8 cellular contexts compared by ENCODE assay signal in genomic region chr3:15405448-15406050, GRCh38. TPM values are rescaled to one million over a fixed set of nuclear protein-coding genes. Genes with fewer than 3 reads are reported as not detected.
DNase-seq lines count a peak whose midpoint lies in the region; ATAC-seq and TF ChIP-seq lines count a peak whose summit lies in the region.

No MANE protein-coding gene starts in this region.

- peaks cover 6% of the 10 kb centered on the region; the same call in 1 of the 2 replicates for H3K36me3 ChIP-seq in Loucy (ENCODE audit: insufficient read depth, low read length)
- H3K36me3 ChIP-seq in fibroblast of lung (ENCODE audit: control insufficient read depth, insufficient read depth, low read length): no peaks in the 10 kb centered on the region

- DNase-seq in AG20443 (ENCODE audit: low spot score) (peak; percentile 62), GM13976 (ENCODE audit: low spot score) (peak; percentile 57), SKM-1 (lab: John Stamatoyannopoulos, UW; ENCODE audit: unreplicated experiment) (peak; percentile 33), fibroblast of lung (ENCODE audit: low read depth in 2 of 2) (peak; percentile 56 to 77), nephron progenitor cell (no peak), posterior vena cava (ENCODE audit: low spot score) (no peak)

- H4K20me1 ChIP-seq in Loucy (ENCODE audit: insufficient read depth, low read length, poor library complexity, severe bottlenecking) (no peaks in the 10 kb centered on the region), fibroblast of lung (ENCODE audit: control insufficient read depth, extremely low read depth, insufficient read depth, low read length) (no peaks in the 10 kb centered on the region)

- no peaks in the 10 kb centered on the region for H3F3A ChIP-seq in Loucy (ENCODE audit: low read depth)

- H3K27ac ChIP-seq in fibroblast of lung (ENCODE audit: insufficient read depth, low read length): no peak overlapping the region

- no peak for ATAC-seq in GM19467 (IDR thresholded peaks at IDR 0.05; ENCODE audit: unreplicated experiment)

- H3K27me3 ChIP-seq in Loucy (ENCODE audit: insufficient read depth, low read length, poor library complexity, severe bottlenecking) (no peaks in the 10 kb centered on the region), fibroblast of lung (ENCODE audit: control insufficient read depth, insufficient read depth, low read length) (no peaks in the 10 kb centered on the region)

- H3K4me2 ChIP-seq in Loucy (ENCODE audit: low read depth, low read length, poor library complexity, severe bottlenecking) (no peak overlapping the region), fibroblast of lung (ENCODE audit: extremely low read depth, insufficient read depth, low read length) (no peak overlapping the region)

- H3K4me1 Mint-ChIP-seq in nephron progenitor cell: no peaks in the 10 kb centered on the region

- in situ Hi-C loops in GM13976 (cut with MboI; ENCODE audit: low sequenced_read_pairs, unreplicated experiment): loop anchor here (10.0 kb wide), 2 partner anchors 149 to 201 kb away; partner anchors contain the start of gene CAPN7

- H3K79me2 ChIP-seq in Loucy (ENCODE audit: insufficient read depth, low read length): no peaks in the 10 kb centered on the region
- H3K79me2 ChIP-seq in fibroblast of lung (ENCODE audit: control insufficient read depth, insufficient read depth, low read length): no peaks in the 10 kb centered on the region

- H3K9me3 ChIP-seq in Loucy (ENCODE audit: insufficient read depth, low read depth, low read length): no peaks in the 10 kb centered on the region
- no peaks in the 10 kb centered on the region for H3K9me3 ChIP-seq in fibroblast of lung (ENCODE audit: control insufficient read depth, insufficient read depth, low read depth, low read length)

- H3K4me3 ChIP-seq in Loucy (ENCODE audit: low read length, poor library complexity, severe bottlenecking) (no peak overlapping the region), fibroblast of lung (replicated peaks in 1 of 4; ENCODE audit: control extremely low read depth in 1 of 4, insufficient read depth in 1 of 4, low read depth in 3 of 4, low read length in 4 of 4) (no peak overlapping the region)

- no peak overlapping the region for H3K4me3 Mint-ChIP-seq in nephron progenitor cell

- peak; percentile 59 for TF ChIP-seq CTCF in GM13976 (IDR thresholded peaks at IDR 0.05; ENCODE audit: borderline replicate concordance, control extremely low read depth, extremely low read depth, insufficient read depth, missing control alignments)
- peak; percentile 85 for TF ChIP-seq CTCF in Loucy (conservative IDR thresholded peaks at IDR 0.05; ENCODE audit: low read length)
- TF ChIP-seq CTCF in fibroblast of lung (conservative IDR thresholded peaks at IDR 0.05 in 1 of 2, IDR thresholded peaks at IDR 0.05 in 1 of 2; ENCODE audit: low read depth in 1 of 2, low read length in 2 of 2): peak; percentile 54 to 57
- TF ChIP-seq CTCF in nephron progenitor cell (IDR thresholded peaks at IDR 0.05): peak; percentile 63

- H3K27ac Mint-ChIP-seq in nephron progenitor cell: no peak overlapping the region

- H3K9me2 ChIP-seq in Loucy (replicated peaks; ENCODE audit: low read depth, low read length): no peaks in the 10 kb centered on the region

- intact Hi-C loops in posterior vena cava (cut with DNase I): loop anchor here in 1 of 2 donors (10.0 kb wide), 1 partner anchor 201 kb away; the partner anchor contains the start of gene CAPN7

- H3K9me3 Mint-ChIP-seq in nephron progenitor cell: no peaks in the 10 kb centered on the region

- no peak overlapping the region for H3K9ac ChIP-seq in Loucy (ENCODE audit: low read depth, low read length, poor library complexity, severe bottlenecking)
- H3K9ac ChIP-seq in fibroblast of lung (ENCODE audit: insufficient read depth, low read length): no peak overlapping the region

- H3K27me3 Mint-ChIP-seq in nephron progenitor cell (ENCODE audit: low read depth, poor library complexity): no peaks in the 10 kb centered on the region

- H3K4me1 ChIP-seq in Loucy (ENCODE audit: insufficient read depth, low read length, poor library complexity, severe bottlenecking): no peaks in the 10 kb centered on the region
- no peaks in the 10 kb centered on the region for H3K4me1 ChIP-seq in fibroblast of lung (ENCODE audit: control insufficient read depth, extremely low read depth, insufficient read depth, low read length)

- H2AFZ ChIP-seq in Loucy (ENCODE audit: low read length) (no peak overlapping the region), fibroblast of lung (ENCODE audit: low read length) (no peak overlapping the region)

- peaks cover 17% of the 10 kb centered on the region for H3K36me3 Mint-ChIP-seq in nephron progenitor cell (ENCODE audit: low read depth)

RNA-seq across cellular contexts. Expression of gene METTL6, which starts 21.8 kb away (rescaled TPM):
- 37.3 and 40.8 TPM in 2 replicates for total RNA-seq in fibroblast of lung
- polyA plus RNA-seq in fibroblast of lung: 25.7 and 29.2 TPM in 2 replicates
- polyA plus RNA-seq in fibroblast of lung (2012): 18.6 and 19.6 TPM in 2 replicates
- 2.8 and 9.7 TPM in 2 replicates for polyA minus RNA-seq in fibroblast of lung (ENCODE audit: low replicate concordance)
- 10 to 100 TPM; 10.6 to 11.1 TPM for total RNA-seq in posterior vena cava

RNA-seq across cellular contexts. Expression of gene EAF1, which starts 21.8 kb away (rescaled TPM):
- 20.8 and 22.6 TPM in 2 replicates for total RNA-seq in fibroblast of lung
- polyA plus RNA-seq in fibroblast of lung: 11.1 and 12.5 TPM in 2 replicates
- polyA plus RNA-seq in fibroblast of lung (2012): 8.0 and 8.1 TPM in 2 replicates
- polyA minus RNA-seq in fibroblast of lung (ENCODE audit: low replicate concordance): 9.0 and 18.3 TPM in 2 replicates
- total RNA-seq in posterior vena cava: 10 to 100 TPM; 15.3 to 16.7 TPM

Comparison
In these comparisons a context has a peak if more than half of its experiments do, and no peak if none do; other contexts are left out.
1. DNase-seq: peak in AG20443 (single experiment), GM13976 (single experiment), SKM-1 (single experiment) and fibroblast of lung (2 of 2); none in nephron progenitor cell (single experiment) and posterior vena cava (single experiment).
2. Peak in every context shown above with its lines, with median percentiles within 50 percentile points of each other: CTCF ChIP-seq.